In the genomic region with DNA sequence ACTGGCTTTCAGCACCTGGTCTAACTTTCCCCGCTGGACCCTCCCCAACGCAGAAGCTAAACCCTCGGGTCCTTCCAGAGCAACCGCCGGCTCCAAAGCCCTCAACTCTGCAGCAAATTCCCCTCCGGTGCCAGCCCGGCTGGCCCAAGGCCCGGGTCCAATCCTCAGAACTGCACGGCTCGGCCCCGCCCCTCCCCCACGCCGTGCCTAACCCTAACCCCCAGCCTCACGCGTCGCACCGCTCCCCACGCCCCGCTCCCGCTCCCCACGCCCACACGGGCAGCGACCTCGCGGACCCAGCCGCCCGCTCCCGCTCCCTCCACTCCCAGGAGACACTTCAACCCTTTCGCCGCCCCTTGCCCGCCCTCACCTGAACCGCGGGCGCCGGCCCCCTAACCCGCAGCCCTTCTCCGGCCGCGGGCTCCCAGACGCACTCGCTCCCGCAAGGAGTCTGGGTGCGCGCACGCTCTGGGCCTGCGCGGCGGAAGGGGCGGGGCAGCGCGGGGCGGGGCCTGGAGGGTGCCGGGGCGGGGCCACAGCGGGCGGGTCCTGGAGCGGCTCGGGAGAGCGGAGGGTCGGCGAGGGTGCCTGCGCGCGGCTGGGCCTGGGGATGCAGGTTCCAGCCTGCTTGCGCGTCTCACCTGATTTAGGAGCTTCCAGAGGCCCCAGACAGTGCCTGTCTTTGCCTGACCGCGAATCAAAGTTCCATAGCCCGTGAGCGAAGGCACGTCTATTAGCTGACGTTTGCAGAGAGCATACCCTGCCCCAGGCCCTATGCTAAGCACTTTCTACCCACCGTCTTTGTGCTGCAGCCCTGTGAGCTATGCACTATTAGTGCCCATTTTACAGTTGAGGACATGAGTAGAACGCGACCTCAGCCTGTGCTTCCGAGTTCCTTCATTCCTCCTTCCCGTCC, we compare ENCODE assay signal across 1 cellular context.
A peak's percentile ranks its signal among the peaks of the same experiment; 100 is the strongest.
TF ChIP-seq lines count a peak whose summit lies in the region.

A gene (minus strand): TSS at position 453 of the 916 bp plus-strand sequence. CDS start 2,729 bp downstream, outside the sequence.

TF ChIP-seq in HepG2, 621 proteins besides CTCF, POLR2A, EP300 and RAD21 (continued from another document and continues in another):
- TF ChIP-seq, protein P1, sequence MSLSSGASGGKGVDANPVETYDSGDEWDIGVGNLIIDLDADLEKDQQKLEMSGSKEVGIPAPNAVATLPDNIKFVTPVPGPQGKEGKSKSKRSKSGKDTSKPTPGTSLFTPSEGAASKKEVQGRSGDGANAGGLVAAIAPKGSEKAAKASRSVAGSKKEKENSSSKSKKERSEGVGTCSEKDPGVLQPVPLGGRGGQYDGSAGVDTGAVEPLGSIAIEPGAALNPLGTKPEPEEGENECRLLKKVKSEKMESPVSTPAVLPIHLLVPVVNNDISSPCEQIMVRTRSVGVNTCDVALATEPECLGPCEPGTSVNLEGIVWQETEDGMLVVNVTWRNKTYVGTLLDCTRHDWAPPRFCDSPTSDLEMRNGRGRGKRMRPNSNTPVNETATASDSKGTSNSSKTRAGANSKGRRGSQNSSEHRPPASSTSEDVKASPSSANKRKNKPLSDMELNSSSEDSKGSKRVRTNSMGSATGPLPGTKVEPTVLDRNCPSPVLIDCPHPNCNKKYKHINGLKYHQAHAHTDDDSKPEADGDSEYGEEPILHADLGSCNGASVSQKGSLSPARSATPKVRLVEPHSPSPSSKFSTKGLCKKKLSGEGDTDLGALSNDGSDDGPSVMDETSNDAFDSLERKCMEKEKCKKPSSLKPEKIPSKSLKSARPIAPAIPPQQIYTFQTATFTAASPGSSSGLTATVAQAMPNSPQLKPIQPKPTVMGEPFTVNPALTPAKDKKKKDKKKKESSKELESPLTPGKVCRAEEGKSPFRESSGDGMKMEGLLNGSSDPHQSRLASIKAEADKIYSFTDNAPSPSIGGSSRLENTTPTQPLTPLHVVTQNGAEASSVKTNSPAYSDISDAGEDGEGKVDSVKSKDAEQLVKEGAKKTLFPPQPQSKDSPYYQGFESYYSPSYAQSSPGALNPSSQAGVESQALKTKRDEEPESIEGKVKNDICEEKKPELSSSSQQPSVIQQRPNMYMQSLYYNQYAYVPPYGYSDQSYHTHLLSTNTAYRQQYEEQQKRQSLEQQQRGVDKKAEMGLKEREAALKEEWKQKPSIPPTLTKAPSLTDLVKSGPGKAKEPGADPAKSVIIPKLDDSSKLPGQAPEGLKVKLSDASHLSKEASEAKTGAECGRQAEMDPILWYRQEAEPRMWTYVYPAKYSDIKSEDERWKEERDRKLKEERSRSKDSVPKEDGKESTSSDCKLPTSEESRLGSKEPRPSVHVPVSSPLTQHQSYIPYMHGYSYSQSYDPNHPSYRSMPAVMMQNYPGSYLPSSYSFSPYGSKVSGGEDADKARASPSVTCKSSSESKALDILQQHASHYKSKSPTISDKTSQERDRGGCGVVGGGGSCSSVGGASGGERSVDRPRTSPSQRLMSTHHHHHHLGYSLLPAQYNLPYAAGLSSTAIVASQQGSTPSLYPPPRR (CRISPR knock-in tag; IDR thresholded peaks at IDR 0.05; ENCODE audit: borderline replicate concordance), result no peak
- TF ChIP-seq MIER3 (CRISPR knock-in tag; IDR thresholded peaks at IDR 0.05; ENCODE audit: borderline replicate concordance), result no peak; the same call in 1 of the 2 replicates
- TF ChIP-seq ZNF441 (CRISPR knock-in tag; IDR thresholded peaks at IDR 0.05; ENCODE audit: borderline replicate concordance), result no peak
- 0 out of 2 replicates have a peak, but pooled peaks have one; percentile 74 for TF ChIP-seq TGIF2 (CRISPR knock-in tag; IDR thresholded peaks at IDR 0.05)
- no peak for TF ChIP-seq LCORL (IDR thresholded peaks at IDR 0.05)
- TF ChIP-seq LCORL (CRISPR knock-in tag; IDR thresholded peaks at IDR 0.05), result no peak; the same call in 1 of the 2 replicates
- TF ChIP-seq, protein P2, sequence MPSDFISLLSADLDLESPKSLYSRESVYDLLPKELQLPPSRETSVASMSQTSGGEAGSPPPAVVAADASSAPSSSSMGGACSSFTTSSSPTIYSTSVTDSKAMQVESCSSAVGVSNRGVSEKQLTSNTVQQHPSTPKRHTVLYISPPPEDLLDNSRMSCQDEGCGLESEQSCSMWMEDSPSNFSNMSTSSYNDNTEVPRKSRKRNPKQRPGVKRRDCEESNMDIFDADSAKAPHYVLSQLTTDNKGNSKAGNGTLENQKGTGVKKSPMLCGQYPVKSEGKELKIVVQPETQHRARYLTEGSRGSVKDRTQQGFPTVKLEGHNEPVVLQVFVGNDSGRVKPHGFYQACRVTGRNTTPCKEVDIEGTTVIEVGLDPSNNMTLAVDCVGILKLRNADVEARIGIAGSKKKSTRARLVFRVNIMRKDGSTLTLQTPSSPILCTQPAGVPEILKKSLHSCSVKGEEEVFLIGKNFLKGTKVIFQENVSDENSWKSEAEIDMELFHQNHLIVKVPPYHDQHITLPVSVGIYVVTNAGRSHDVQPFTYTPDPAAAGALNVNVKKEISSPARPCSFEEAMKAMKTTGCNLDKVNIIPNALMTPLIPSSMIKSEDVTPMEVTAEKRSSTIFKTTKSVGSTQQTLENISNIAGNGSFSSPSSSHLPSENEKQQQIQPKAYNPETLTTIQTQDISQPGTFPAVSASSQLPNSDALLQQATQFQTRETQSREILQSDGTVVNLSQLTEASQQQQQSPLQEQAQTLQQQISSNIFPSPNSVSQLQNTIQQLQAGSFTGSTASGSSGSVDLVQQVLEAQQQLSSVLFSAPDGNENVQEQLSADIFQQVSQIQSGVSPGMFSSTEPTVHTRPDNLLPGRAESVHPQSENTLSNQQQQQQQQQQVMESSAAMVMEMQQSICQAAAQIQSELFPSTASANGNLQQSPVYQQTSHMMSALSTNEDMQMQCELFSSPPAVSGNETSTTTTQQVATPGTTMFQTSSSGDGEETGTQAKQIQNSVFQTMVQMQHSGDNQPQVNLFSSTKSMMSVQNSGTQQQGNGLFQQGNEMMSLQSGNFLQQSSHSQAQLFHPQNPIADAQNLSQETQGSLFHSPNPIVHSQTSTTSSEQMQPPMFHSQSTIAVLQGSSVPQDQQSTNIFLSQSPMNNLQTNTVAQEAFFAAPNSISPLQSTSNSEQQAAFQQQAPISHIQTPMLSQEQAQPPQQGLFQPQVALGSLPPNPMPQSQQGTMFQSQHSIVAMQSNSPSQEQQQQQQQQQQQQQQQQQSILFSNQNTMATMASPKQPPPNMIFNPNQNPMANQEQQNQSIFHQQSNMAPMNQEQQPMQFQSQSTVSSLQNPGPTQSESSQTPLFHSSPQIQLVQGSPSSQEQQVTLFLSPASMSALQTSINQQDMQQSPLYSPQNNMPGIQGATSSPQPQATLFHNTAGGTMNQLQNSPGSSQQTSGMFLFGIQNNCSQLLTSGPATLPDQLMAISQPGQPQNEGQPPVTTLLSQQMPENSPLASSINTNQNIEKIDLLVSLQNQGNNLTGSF (CRISPR knock-in tag; IDR thresholded peaks at IDR 0.05), result no peak
- TF ChIP-seq ZFP41 (CRISPR knock-in tag; IDR thresholded peaks at IDR 0.05; ENCODE audit: borderline replicate concordance), result no peak
- TF ChIP-seq ZNF34 (CRISPR knock-in tag; IDR thresholded peaks at IDR 0.05; ENCODE audit: borderline replicate concordance), result no peak
- no peak for TF ChIP-seq ZBTB3 (CRISPR knock-in tag; IDR thresholded peaks at IDR 0.05; ENCODE audit: borderline replicate concordance, low read depth)
- TF ChIP-seq ZNF75D (CRISPR knock-in tag; IDR thresholded peaks at IDR 0.05; ENCODE audit: borderline replicate concordance), result no peak
- no peak for TF ChIP-seq ZNF354B (CRISPR knock-in tag; IDR thresholded peaks at IDR 0.05)
- TF ChIP-seq ZNF605 (CRISPR knock-in tag; IDR thresholded peaks at IDR 0.05), result peak; percentile 67
- TF ChIP-seq, protein P3, sequence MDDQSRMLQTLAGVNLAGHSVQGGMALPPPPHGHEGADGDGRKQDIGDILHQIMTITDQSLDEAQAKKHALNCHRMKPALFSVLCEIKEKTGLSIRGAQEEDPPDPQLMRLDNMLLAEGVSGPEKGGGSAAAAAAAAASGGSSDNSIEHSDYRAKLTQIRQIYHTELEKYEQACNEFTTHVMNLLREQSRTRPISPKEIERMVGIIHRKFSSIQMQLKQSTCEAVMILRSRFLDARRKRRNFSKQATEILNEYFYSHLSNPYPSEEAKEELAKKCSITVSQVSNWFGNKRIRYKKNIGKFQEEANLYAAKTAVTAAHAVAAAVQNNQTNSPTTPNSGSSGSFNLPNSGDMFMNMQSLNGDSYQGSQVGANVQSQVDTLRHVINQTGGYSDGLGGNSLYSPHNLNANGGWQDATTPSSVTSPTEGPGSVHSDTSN (CRISPR knock-in tag; IDR thresholded peaks at IDR 0.05; ENCODE audit: borderline replicate concordance), result no peak
- TF ChIP-seq NR3C1 (CRISPR knock-in tag; IDR thresholded peaks at IDR 0.05), result no peak
- no peak for TF ChIP-seq ZMAT3 (CRISPR knock-in tag; conservative IDR thresholded peaks at IDR 0.05)
- TF ChIP-seq, protein P4, sequence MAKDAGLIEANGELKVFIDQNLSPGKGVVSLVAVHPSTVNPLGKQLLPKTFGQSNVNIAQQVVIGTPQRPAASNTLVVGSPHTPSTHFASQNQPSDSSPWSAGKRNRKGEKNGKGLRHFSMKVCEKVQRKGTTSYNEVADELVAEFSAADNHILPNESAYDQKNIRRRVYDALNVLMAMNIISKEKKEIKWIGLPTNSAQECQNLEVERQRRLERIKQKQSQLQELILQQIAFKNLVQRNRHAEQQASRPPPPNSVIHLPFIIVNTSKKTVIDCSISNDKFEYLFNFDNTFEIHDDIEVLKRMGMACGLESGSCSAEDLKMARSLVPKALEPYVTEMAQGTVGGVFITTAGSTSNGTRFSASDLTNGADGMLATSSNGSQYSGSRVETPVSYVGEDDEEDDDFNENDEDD (CRISPR knock-in tag; IDR thresholded peaks at IDR 0.05; ENCODE audit: borderline replicate concordance), result no peak
- no peak for TF ChIP-seq FOXK1 (CRISPR knock-in tag; IDR thresholded peaks at IDR 0.05; ENCODE audit: borderline replicate concordance, low read depth)
- no peak for TF ChIP-seq YY1 (IDR thresholded peaks at IDR 0.05; ENCODE audit: insufficient read depth, insufficient replicate concordance, low read depth, low read length)
- no peak for TF ChIP-seq ZBTB38 (CRISPR knock-in tag; IDR thresholded peaks at IDR 0.05)
- TF ChIP-seq, protein P5, sequence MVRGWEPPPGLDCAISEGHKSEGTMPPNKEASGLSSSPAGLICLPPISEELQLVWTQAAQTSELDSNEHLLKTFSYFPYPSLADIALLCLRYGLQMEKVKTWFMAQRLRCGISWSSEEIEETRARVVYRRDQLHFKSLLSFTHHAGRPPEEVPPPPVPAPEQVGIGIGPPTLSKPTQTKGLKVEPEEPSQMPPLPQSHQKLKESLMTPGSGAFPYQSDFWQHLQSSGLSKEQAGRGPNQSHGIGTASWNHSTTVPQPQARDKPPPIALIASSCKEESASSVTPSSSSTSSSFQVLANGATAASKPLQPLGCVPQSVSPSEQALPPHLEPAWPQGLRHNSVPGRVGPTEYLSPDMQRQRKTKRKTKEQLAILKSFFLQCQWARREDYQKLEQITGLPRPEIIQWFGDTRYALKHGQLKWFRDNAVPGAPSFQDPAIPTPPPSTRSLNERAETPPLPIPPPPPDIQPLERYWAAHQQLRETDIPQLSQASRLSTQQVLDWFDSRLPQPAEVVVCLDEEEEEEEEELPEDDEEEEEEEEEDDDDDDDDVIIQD (CRISPR knock-in tag; IDR thresholded peaks at IDR 0.05; ENCODE audit: low read depth), result no peak
- TF ChIP-seq ZMYM4 (CRISPR knock-in tag; IDR thresholded peaks at IDR 0.05), result peak; percentile 39; the same call in 1 of the 2 replicates
- TF ChIP-seq HMGA1 (CRISPR knock-in tag; conservative IDR thresholded peaks at IDR 0.05), result no peak
- no peak for TF ChIP-seq GATAD2A (CRISPR knock-in tag; IDR thresholded peaks at IDR 0.05)
- TF ChIP-seq, protein P6, sequence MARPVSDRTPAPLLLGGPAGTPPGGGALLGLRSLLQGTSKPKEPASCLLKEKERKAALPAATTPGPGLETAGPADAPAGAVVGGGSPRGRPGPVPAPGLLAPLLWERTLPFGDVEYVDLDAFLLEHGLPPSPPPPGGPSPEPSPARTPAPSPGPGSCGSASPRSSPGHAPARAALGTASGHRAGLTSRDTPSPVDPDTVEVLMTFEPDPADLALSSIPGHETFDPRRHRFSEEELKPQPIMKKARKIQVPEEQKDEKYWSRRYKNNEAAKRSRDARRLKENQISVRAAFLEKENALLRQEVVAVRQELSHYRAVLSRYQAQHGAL (CRISPR knock-in tag; IDR thresholded peaks at IDR 0.05; ENCODE audit: not compliant biosample characterization), result no peak
- TF ChIP-seq, protein P7, sequence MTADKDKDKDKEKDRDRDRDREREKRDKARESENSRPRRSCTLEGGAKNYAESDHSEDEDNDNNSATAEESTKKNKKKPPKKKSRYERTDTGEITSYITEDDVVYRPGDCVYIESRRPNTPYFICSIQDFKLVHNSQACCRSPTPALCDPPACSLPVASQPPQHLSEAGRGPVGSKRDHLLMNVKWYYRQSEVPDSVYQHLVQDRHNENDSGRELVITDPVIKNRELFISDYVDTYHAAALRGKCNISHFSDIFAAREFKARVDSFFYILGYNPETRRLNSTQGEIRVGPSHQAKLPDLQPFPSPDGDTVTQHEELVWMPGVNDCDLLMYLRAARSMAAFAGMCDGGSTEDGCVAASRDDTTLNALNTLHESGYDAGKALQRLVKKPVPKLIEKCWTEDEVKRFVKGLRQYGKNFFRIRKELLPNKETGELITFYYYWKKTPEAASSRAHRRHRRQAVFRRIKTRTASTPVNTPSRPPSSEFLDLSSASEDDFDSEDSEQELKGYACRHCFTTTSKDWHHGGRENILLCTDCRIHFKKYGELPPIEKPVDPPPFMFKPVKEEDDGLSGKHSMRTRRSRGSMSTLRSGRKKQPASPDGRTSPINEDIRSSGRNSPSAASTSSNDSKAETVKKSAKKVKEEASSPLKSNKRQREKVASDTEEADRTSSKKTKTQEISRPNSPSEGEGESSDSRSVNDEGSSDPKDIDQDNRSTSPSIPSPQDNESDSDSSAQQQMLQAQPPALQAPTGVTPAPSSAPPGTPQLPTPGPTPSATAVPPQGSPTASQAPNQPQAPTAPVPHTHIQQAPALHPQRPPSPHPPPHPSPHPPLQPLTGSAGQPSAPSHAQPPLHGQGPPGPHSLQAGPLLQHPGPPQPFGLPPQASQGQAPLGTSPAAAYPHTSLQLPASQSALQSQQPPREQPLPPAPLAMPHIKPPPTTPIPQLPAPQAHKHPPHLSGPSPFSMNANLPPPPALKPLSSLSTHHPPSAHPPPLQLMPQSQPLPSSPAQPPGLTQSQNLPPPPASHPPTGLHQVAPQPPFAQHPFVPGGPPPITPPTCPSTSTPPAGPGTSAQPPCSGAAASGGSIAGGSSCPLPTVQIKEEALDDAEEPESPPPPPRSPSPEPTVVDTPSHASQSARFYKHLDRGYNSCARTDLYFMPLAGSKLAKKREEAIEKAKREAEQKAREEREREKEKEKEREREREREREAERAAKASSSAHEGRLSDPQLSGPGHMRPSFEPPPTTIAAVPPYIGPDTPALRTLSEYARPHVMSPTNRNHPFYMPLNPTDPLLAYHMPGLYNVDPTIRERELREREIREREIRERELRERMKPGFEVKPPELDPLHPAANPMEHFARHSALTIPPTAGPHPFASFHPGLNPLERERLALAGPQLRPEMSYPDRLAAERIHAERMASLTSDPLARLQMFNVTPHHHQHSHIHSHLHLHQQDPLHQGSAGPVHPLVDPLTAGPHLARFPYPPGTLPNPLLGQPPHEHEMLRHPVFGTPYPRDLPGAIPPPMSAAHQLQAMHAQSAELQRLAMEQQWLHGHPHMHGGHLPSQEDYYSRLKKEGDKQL (CRISPR knock-in tag; IDR thresholded peaks at IDR 0.05; ENCODE audit: low read depth), result no peak
- no peak for TF ChIP-seq KDM6A (CRISPR knock-in tag; IDR thresholded peaks at IDR 0.05; ENCODE audit: low read depth)
